In genomic region chr3:6455031-6455430, GRCh38 we compare ENCODE assay signal across 1 cellular context.
TF ChIP-seq lines count a peak whose summit lies in the region.

No MANE protein-coding gene starts in this region.

TF ChIP-seq in H1, 55 proteins besides CTCF, POLR2A, EP300 and RAD21 (continued from another document):
- TF ChIP-seq RNF2 (IDR thresholded peaks at IDR 0.05; ENCODE audit: borderline replicate concordance, low read depth, low read length, missing control alignments, poor library complexity, severe bottlenecking): no peak
- no peak for TF ChIP-seq ASH2L (IDR thresholded peaks at IDR 0.05; ENCODE audit: low read length)
- TF ChIP-seq NANOG (IDR thresholded peaks at IDR 0.05; ENCODE audit: insufficient read depth, low read depth, low read length, poor library complexity, severe bottlenecking): no peak
- TF ChIP-seq EGR1 (IDR thresholded peaks at IDR 0.05; ENCODE audit: borderline replicate concordance, low read depth, low read length): no peak
- no peak for TF ChIP-seq SP4 (IDR thresholded peaks at IDR 0.05; ENCODE audit: low read length)
- TF ChIP-seq, protein P1, sequence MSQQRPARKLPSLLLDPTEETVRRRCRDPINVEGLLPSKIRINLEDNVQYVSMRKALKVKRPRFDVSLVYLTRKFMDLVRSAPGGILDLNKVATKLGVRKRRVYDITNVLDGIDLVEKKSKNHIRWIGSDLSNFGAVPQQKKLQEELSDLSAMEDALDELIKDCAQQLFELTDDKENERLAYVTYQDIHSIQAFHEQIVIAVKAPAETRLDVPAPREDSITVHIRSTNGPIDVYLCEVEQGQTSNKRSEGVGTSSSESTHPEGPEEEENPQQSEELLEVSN (IDR thresholded peaks at IDR 0.05): no peak
- no peak for TF ChIP-seq JUND (IDR thresholded peaks at IDR 0.05; ENCODE audit: low read length)
- TF ChIP-seq TAF1 (IDR thresholded peaks at IDR 0.05; ENCODE audit: low read depth, low read length): no peak
- no peak for TF ChIP-seq SUZ12 (IDR thresholded peaks at IDR 0.05; ENCODE audit: low read length)
- no peak for TF ChIP-seq TCF12 (IDR thresholded peaks at IDR 0.05; ENCODE audit: low read depth, low read length)
- no peak for TF ChIP-seq CBX8 (IDR thresholded peaks at IDR 0.05; ENCODE audit: borderline replicate concordance, low read depth, low read length)
- TF ChIP-seq BCL11A (IDR thresholded peaks at IDR 0.05; ENCODE audit: low read depth in 2 of 2, low read length in 2 of 2): no peak
